In genomic region chr4:37674446-37674845, GRCh38 we compare ENCODE assay signal across 20 cellular contexts. TPM values are rescaled to one million over a fixed set of nuclear protein-coding genes. Genes with fewer than 3 reads are reported as not detected.
DNase-seq lines count a peak whose midpoint lies in the region; TF ChIP-seq lines count a peak whose summit lies in the region.
"Had no signal": no experiment of that assay in that cellular context is flagged by ENCODE, and none has a peak within 500 bp of the region (broad histone marks: within the 10 kb centered on the region; RNA-seq: fewer than 3 reads in every experiment).

No MANE protein-coding gene starts in this region.

- H3K4me1 ChIP-seq in stomach (peaks cover 49 to 85% (median 62%) of the 10 kb centered on the region in 4 donors), HAP-1 (no peaks in the 10 kb centered on the region)

- peaks cover 63% of the 10 kb centered on the region for H3K4me1 Mint-ChIP-seq in dendritic cell treated with granulocyte-macrophage colony-stimulating factor and Interleukin-4, amounts not matched to agents 40 ng/mL and 50 ng/mL, for 4 days (ENCODE audit: low read depth)

- no peak overlapping the region for H3K4me3 ChIP-seq in stomach
- no peak overlapping the region for H3K4me3 ChIP-seq in HAP-1
- H3K4me3 ChIP-seq: upper lobe of right lung had no signal

- no peak for TF ChIP-seq EP300 in stomach (IDR thresholded peaks at IDR 0.05)

- in situ Hi-C loops in HAP-1 (cut with MboI; ENCODE audit: low sequenced_read_pairs) = no loop called here

- intact Hi-C loops in dendritic cell treated with granulocyte-macrophage colony-stimulating factor and Interleukin-4, amounts not matched to agents 40 ng/mL and 50 ng/mL, for 4 days (cut with micrococcal nuclease) = no loop called here
- intact Hi-C loops in stomach (cut with DNase I; ENCODE audit: low total_unique reads) = no loop called here

- H3K27me3 ChIP-seq in stomach = no peaks in the 10 kb centered on the region
- H3K27me3 ChIP-seq in HAP-1 (ENCODE audit: low read depth) = no peaks in the 10 kb centered on the region
- H3K27me3 ChIP-seq: upper lobe of right lung had no signal

- DNase-seq in NCI-H2171 treated with DMSO at 0.1 percent for 48 hours (lab: John Stamatoyannopoulos, UW) (peak; percentile 30), NCI-H2171 (lab: John Stamatoyannopoulos, UW) (no peak), NCI-H524 treated with DMSO at 0.1 percent for 48 hours (lab: John Stamatoyannopoulos, UW) (peak; percentile 31), stomach (no peak), NOMO-1 treated with DMSO at 0.1 percent for 48 hours (lab: John Stamatoyannopoulos, UW; ENCODE audit: unreplicated experiment) (no peak), epidermal melanocyte (ENCODE audit: insufficient read length, low spot score) (no peak), HAP-1 (ENCODE audit: low spot score in 2 of 2) (no peak)
- DNase-seq: 8988T; AML-193; aorta; CD8-positive, alpha-beta memory T cell; central memory CD4-positive, alpha-beta T cell; DMS79; left cardiac atrium; NCI-H1930; upper lobe of right lung had no signal

- H3K9me3 ChIP-seq in stomach (no peaks in the 10 kb centered on the region), HAP-1 (no peaks in the 10 kb centered on the region)
- H3K9me3 ChIP-seq: upper lobe of right lung had no signal

- H3K36me3 Mint-ChIP-seq in dendritic cell treated with granulocyte-macrophage colony-stimulating factor and Interleukin-4, amounts not matched to agents 40 ng/mL and 50 ng/mL, for 4 days (ENCODE audit: low read depth) = peaks cover 34% of the 10 kb centered on the region
- H3K36me3 Mint-ChIP-seq: memory B cell had no signal

- TF ChIP-seq CTCF in stomach (IDR thresholded peaks at IDR 0.05) = no peak

- H3K9me3 Mint-ChIP-seq in dendritic cell treated with granulocyte-macrophage colony-stimulating factor and Interleukin-4, amounts not matched to agents 40 ng/mL and 50 ng/mL, for 4 days = no peaks in the 10 kb centered on the region
- H3K9me3 Mint-ChIP-seq: activated naive CD4-positive, alpha-beta T cell treated with anti-CD3 and anti-CD28 coated beads, Interleukin-2, amount 50 U/mL, for 24 hours; CD8-positive, alpha-beta memory T cell; memory B cell had no signal

- H3K4me3 Mint-ChIP-seq in dendritic cell treated with granulocyte-macrophage colony-stimulating factor and Interleukin-4, amounts not matched to agents 40 ng/mL and 50 ng/mL, for 4 days = no peak overlapping the region
- H3K4me3 Mint-ChIP-seq: activated naive CD4-positive, alpha-beta T cell treated with anti-CD3 and anti-CD28 coated beads, Interleukin-2, amount 50 U/mL, for 24 hours; memory B cell had no signal

- peak overlapping the region in 4 of 5 donors; percentile 35 to 75 (median 56) for H3K27ac ChIP-seq in stomach
- H3K27ac ChIP-seq: upper lobe of right lung, VCaP had no signal

- H3K27ac Mint-ChIP-seq in dendritic cell treated with granulocyte-macrophage colony-stimulating factor and Interleukin-4, amounts not matched to agents 40 ng/mL and 50 ng/mL, for 4 days = peak overlapping the region; percentile 69
- H3K27ac Mint-ChIP-seq: activated naive CD4-positive, alpha-beta T cell treated with anti-CD3 and anti-CD28 coated beads, Interleukin-2, amount 50 U/mL, for 24 hours had no signal

- no peaks in the 10 kb centered on the region for H3K27me3 Mint-ChIP-seq in dendritic cell treated with granulocyte-macrophage colony-stimulating factor and Interleukin-4, amounts not matched to agents 40 ng/mL and 50 ng/mL, for 4 days
- H3K27me3 Mint-ChIP-seq: activated naive CD4-positive, alpha-beta T cell treated with anti-CD3 and anti-CD28 coated beads, Interleukin-2, amount 50 U/mL, for 24 hours; CD8-positive, alpha-beta memory T cell; memory B cell had no signal

- WGBS in stomach, 5 donors = 15 to 26% (median 24%) methylated on average over 5 of the region's 5 CpGs

- H3K36me3 ChIP-seq in stomach = no peaks in the 10 kb centered on the region
- no peaks in the 10 kb centered on the region for H3K36me3 ChIP-seq in HAP-1 (replicated peaks)
- H3K36me3 ChIP-seq: upper lobe of right lung had no signal

- TF ChIP-seq POLR2A in stomach (IDR thresholded peaks at IDR 0.05) = no peak

RNA-seq across cellular contexts. Expression of gene RELL1, which starts 11.7 kb away (rescaled TPM):
- 100 to 1,000 TPM in 1 of 5 donors, 10 to 100 TPM in 3, 1 to 10 TPM in 1; 2.9 to 113 (median 92.5) TPM for total RNA-seq in stomach
- 1 to 10 TPM; 1.3 to 8.3 (median 2.4) TPM for polyA plus RNA-seq in stomach

Comparison
In these comparisons a context has a peak if more than half of its experiments do, and no peak if none do; other contexts are left out.
1. DNase-seq: peak in NCI-H2171 treated with DMSO at 0.1 percent for 48 hours (single experiment) and NCI-H524 treated with DMSO at 0.1 percent for 48 hours (single experiment); none in NCI-H2171 (single experiment), stomach (single experiment), NOMO-1 treated with DMSO at 0.1 percent for 48 hours (single experiment), epidermal melanocyte (single experiment) and HAP-1 (0 of 2).